In genomic region chr12:110744176-110744575, GRCh38 we compare ENCODE assay signal across 8 cellular contexts. TPM values are rescaled to one million over a fixed set of nuclear protein-coding genes. Genes with fewer than 3 reads are reported as not detected.
A peak's percentile ranks its signal among the peaks of the same experiment; 100 is the strongest.
DNase-seq lines count a peak whose midpoint lies in the region; ATAC-seq, FAIRE-seq and TF ChIP-seq lines count a peak whose summit lies in the region.

No MANE protein-coding gene starts in this region.

- no peak for TF ChIP-seq EP300 in gastroesophageal sphincter (IDR thresholded peaks at IDR 0.05)

- H3K4me1 Mint-ChIP-seq in T-cell, result peaks cover 29 to 42% (median 29%) of the 10 kb centered on the region in 3 donors

- peaks cover 20% of the 10 kb centered on the region; the same call in 1 of the 2 replicates for H4K20me1 ChIP-seq in GM23248 (ENCODE audit: insufficient read depth)

- WGBS in GM23248 (ENCODE audit: low coverage in 1 of 2, low lambda C conversion rate in 2 of 2, missing lambda C conversion rate in 2 of 2), 2 experiments, result 3 to 7% methylated on average over 4 of the region's 4 CpGs
- WGBS in gastroesophageal sphincter (ENCODE audit: low coverage in 1 of 2), 2 donors, result 67 to 69% methylated on average over 1 to 3 of the region's 4 CpGs

- H3K9me3 ChIP-seq in GM23248 (ENCODE audit: low read depth) (no peaks in the 10 kb centered on the region), gastroesophageal sphincter (no peaks in the 10 kb centered on the region)

- peak overlapping the region; percentile 43 to 91 for H3K27ac Mint-ChIP-seq in T-cell

- DNase-seq in GM23248 (peak; percentile 79), T-cell (no peak), posterior cingulate gyrus (peak; percentile 51 to 95 (median 67)), NCI-H510A treated with DMSO at 0.1 percent for 48 hours (lab: John Stamatoyannopoulos, UW) (no peak), GM19239 (ENCODE audit: insufficient read length, low spot score) (no peak), NCI-H2171 treated with DMSO at 0.1 percent for 48 hours (lab: John Stamatoyannopoulos, UW) (no peak)

- H3K4me3 Mint-ChIP-seq in T-cell, result peak overlapping the region; percentile 42 to 99 (median 94)

- CTCF ChIA-PET in T-cell (lab: Charles Lee), result no interaction called here

- FAIRE-seq in GM19239 (lab: Jason Lieb, UNC), result no peak

- H3K4me3 ChIP-seq in GM23248 (peak overlapping the region; percentile 93), gastroesophageal sphincter (no peak overlapping the region)

- no peak overlapping the region for H3K27ac ChIP-seq in GM23248
- peak overlapping the region in 3 of 4 donors; percentile 88 to 94 (median 92) for H3K27ac ChIP-seq in gastroesophageal sphincter

- no peaks in the 10 kb centered on the region for H3K36me3 ChIP-seq in GM23248 (ENCODE audit: low read depth)
- no peaks in the 10 kb centered on the region for H3K36me3 ChIP-seq in gastroesophageal sphincter

- in situ Hi-C loops in GM23248 (cut with MboI), result no loop called here

- peak overlapping the region; percentile 95 for H3K4me2 ChIP-seq in GM23248 (ENCODE audit: unreplicated experiment)

- intact Hi-C loops in posterior cingulate gyrus (cut with DNase I), result loop anchor here (10.0 kb wide), 1 partner anchor 81 kb away; no protein-coding TSS in a partner anchor

- no peaks in the 10 kb centered on the region for H3K27me3 ChIP-seq in GM23248 (replicated peaks; ENCODE audit: insufficient read depth)
- no peaks in the 10 kb centered on the region for H3K27me3 ChIP-seq in gastroesophageal sphincter

- no peak for TF ChIP-seq POLR2A in gastroesophageal sphincter (IDR thresholded peaks at IDR 0.05)

- H3K27me3 Mint-ChIP-seq in T-cell, result no peaks in the 10 kb centered on the region

- no peak for TF ChIP-seq CTCF in gastroesophageal sphincter (IDR thresholded peaks at IDR 0.05)

- peak overlapping the region; percentile 99 for H2AFZ ChIP-seq in GM23248

- no peak overlapping the region for H3K9ac ChIP-seq in GM23248

- H3F3A ChIP-seq in GM23248 (ENCODE audit: insufficient read depth), result peaks cover 14% of the 10 kb centered on the region

- H3K36me3 Mint-ChIP-seq in T-cell, result no peaks in the 10 kb centered on the region

- no peaks in the 10 kb centered on the region for H3K9me2 ChIP-seq in GM23248 (ENCODE audit: insufficient read depth)

- peaks cover 35% of the 10 kb centered on the region for H3K79me2 ChIP-seq in GM23248 (ENCODE audit: insufficient read depth)

- H3K9me3 Mint-ChIP-seq in T-cell, result no peaks in the 10 kb centered on the region

- peaks cover 42% of the 10 kb centered on the region for H3K4me1 ChIP-seq in GM23248 (ENCODE audit: insufficient read depth)
- H3K4me1 ChIP-seq in gastroesophageal sphincter, result peaks cover 0 to 53% (median 19%) of the 10 kb centered on the region in 3 donors

- ATAC-seq in T-cell (replicated peaks in 1 of 4) (no peak), gastroesophageal sphincter (no peak), GM21619 (IDR thresholded peaks at IDR 0.05; ENCODE audit: unreplicated experiment) (no peak)

- POLR2A ChIA-PET in T-cell (lab: Charles Lee), result no interaction called here

RNA-seq across cellular contexts. Expression of gene PPP1CC, which starts 1.5 kb away (rescaled TPM):
- 110 and 116 TPM in 2 replicates for total RNA-seq in GM23248 (2014; rRNA removed; shearing (Covaris generic))
- 37.4 and 41.8 TPM in 2 replicates for polyA plus RNA-seq in GM23248 (2016; fragmentation: Nextera tagmentation; extraction: Ambion mirVana)
- 100 to 1,000 TPM; 113 to 154 (median 134) TPM for total RNA-seq in T-cell
- 100 to 1,000 TPM; 103 to 135 (median 126) TPM for total RNA-seq in gastroesophageal sphincter

RNA-seq across cellular contexts. Expression of gene HVCN1, which starts 55.3 kb away (rescaled TPM):
- 4.1 and 7.6 TPM in 2 replicates for total RNA-seq in GM23248 (2014; rRNA removed; shearing (Covaris generic))
- 3.0 and 3.1 TPM in 2 replicates for polyA plus RNA-seq in GM23248 (2016; fragmentation: Nextera tagmentation; extraction: Ambion mirVana)
- total RNA-seq in T-cell, result 10 to 100 TPM in 3 of 5 donors, 1 to 10 TPM in 2; 5.6 to 18.7 (median 14.2) TPM
- total RNA-seq in gastroesophageal sphincter, result 10 to 100 TPM in 1 of 4 donors, 1 to 10 TPM in 3; 1.4 to 12.0 (median 8.1) TPM

Comparison
In these comparisons a context has a peak if more than half of its experiments do, and no peak if none do; other contexts are left out.
1. DNase-seq: peak in GM23248 (single experiment) and posterior cingulate gyrus (10 of 10); none in T-cell (0 of 34), NCI-H510A treated with DMSO at 0.1 percent for 48 hours (single experiment), GM19239 (single experiment) and NCI-H2171 treated with DMSO at 0.1 percent for 48 hours (single experiment).